In genomic region chr19:7515471-7516226, GRCh38 we compare ENCODE assay signal across 8 cellular contexts.
A peak's percentile ranks its signal among the peaks of the same experiment; 100 is the strongest.
DNase-seq lines count a peak whose midpoint lies in the region; ATAC-seq and TF ChIP-seq lines count a peak whose summit lies in the region.

TSS of gene ZNF358 (plus strand) at chr19:7516103. CDS start at chr19:7519243, 3,140 bp downstream.

- H3K27me3 ChIP-seq in RWPE2 (ENCODE audit: insufficient read depth, poor library complexity, severe bottlenecking) (no peaks in the 10 kb centered on the region), rectal smooth muscle tissue (ENCODE audit: control insufficient read depth, insufficient read depth, low read length) (no peaks in the 10 kb centered on the region)

- H3K9ac ChIP-seq in rectal smooth muscle tissue (ENCODE audit: low read length): peak within 1 kb of the TSS; percentile 63

- no peaks in the 10 kb centered on the region for H3K9me3 ChIP-seq in RWPE2 (ENCODE audit: severe bottlenecking)

- ATAC-seq in RWPE2 (ENCODE audit: low read depth) (peak; percentile 85), GM18909 (IDR thresholded peaks at IDR 0.05; ENCODE audit: poor library complexity, unreplicated experiment) (no peak), GM19023 (IDR thresholded peaks at IDR 0.05; ENCODE audit: unreplicated experiment) (no peak)

- peak within 1 kb of the TSS; percentile 42 for H3K4me3 ChIP-seq in RWPE2 (ENCODE audit: severe bottlenecking)
- peak within 1 kb of the TSS; percentile 67 for H3K4me3 ChIP-seq in iPS-11a (ENCODE audit: low read depth, low read length)
- peak within 1 kb of the TSS; percentile 86 for H3K4me3 ChIP-seq in rectal smooth muscle tissue (ENCODE audit: low read length)

- H3K4me1 ChIP-seq in RWPE2 (ENCODE audit: insufficient read depth, poor library complexity, severe bottlenecking): no peaks in the 10 kb centered on the region
- H3K4me1 ChIP-seq in rectal smooth muscle tissue (ENCODE audit: control insufficient read depth, insufficient read depth, low read length): peaks cover 10% of the 10 kb centered on the region

- H3K36me3 ChIP-seq in RWPE2 (ENCODE audit: low read depth) (no peaks in the 10 kb centered on the region), rectal smooth muscle tissue (ENCODE audit: control insufficient read depth, insufficient read depth, low read length) (peaks cover 2% of the 10 kb centered on the region)

- peak; percentile 72 for DNase-seq in COR-L47 (lab: John Stamatoyannopoulos, UW)
- DNase-seq in HPDE6-E6E7 (ENCODE audit: extremely low spot score): peak; percentile 63
- DNase-seq in RWPE2 (ENCODE audit: low spot score): no peak
- DNase-seq in T47D (ENCODE audit: low read depth in 1 of 2, low spot score in 1 of 2): peak; percentile 60 to 69

- peak within 1 kb of the TSS; percentile 45 for H3K27ac ChIP-seq in RWPE2 (ENCODE audit: poor library complexity, severe bottlenecking)
- peak within 1 kb of the TSS; percentile 90 for H3K27ac ChIP-seq in rectal smooth muscle tissue (ENCODE audit: low read depth, low read length)

- in situ Hi-C loops in T47D (cut with HindIII; ENCODE audit: low pct_unique_long_range_greater_than_20kb, low sequenced_read_pairs): no loop called here

- TF ChIP-seq CTCF in RWPE2 (IDR thresholded peaks at IDR 0.05; ENCODE audit: poor library complexity, severe bottlenecking): no peak
